In the genomic region with DNA sequence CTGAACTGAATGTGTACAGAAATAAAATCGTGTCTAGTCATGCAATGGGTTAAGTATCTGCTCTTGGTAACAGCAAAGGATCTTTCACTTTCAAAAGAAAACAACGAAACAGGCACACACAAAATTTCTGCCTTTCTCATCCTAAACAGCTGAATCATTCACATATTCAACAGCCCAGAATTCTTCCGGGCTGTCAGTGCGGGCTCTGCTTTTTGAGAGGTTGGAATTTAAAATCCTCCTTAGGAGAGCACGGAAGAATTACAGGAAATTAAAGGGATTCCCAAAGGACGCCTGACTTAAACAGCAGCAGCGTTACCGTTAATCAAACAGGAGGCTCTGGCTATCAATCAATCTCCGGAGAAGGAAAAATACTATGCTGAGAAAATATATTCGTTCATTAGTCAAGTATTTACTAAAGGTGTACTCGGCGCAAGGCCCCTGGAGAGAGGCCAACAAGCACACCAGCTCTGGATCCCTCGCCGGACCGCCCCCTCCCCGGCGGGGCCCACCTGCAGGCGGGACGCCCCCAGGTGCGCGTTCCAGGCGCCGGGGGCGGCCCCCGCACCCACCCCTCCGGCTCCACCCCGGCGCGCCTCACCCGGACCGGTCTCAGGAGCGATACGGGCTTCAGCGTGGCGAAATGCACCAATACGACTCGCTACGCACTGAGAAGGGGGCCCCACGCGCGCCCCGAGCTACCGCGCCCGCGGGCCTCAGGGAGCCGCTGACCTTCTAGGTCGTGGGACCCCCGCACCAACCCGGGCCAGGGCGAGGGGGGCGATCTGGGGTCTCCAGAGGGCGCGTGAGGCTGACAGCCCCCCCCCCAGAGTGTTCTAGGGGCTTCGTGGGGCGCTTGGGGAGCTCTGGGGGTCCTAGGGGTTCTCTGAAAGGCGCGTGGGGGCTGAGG, we compare ENCODE assay signal across 8 cellular contexts. TPM values are rescaled to one million over a fixed set of nuclear protein-coding genes. Genes with fewer than 3 reads are reported as not detected.
A peak's percentile ranks its signal among the peaks of the same experiment; 100 is the strongest.
DNase-seq lines count a peak whose midpoint lies in the region; ATAC-seq and TF ChIP-seq lines count a peak whose summit lies in the region.

No MANE protein-coding gene starts in this region.

- DNase-seq in ELF-1 (ENCODE audit: low read depth, low spot score) (peak; percentile 16), HFFc6 (peak; percentile 71), OCI-LY7 (ENCODE audit: low spot score) (peak; percentile 45), fibroblast of mammary gland (ENCODE audit: low read depth) (peak; percentile 76)
- peak; percentile 31 for DNase-seq in activated T-helper 1 cell treated with anti-CD3 and anti-CD28 coated beads, Interleukin-12 subunit alpha, Interleukin-12 subunit beta, Interleukin-2, Interleukin-4 antibody, amounts not matched to agents 30 ng/mL and 10 ng/mL and 1 ng/mL, durations not matched to agents 14 hours and 24 hours and 36 hours (ENCODE audit: low spot score)

- POLR2A ChIA-PET in OCI-LY7 (lab: Charles Lee), result interaction anchor here (0.7 to 1.7 kb wide), 5 partner anchors 14 to 70 kb away, joined by 3 to 8 read pairs (median 6); a partner anchor contains a TSS

- peak overlapping the region; percentile 100 for H3K4me3 ChIP-seq in OCI-LY7 (ENCODE audit: low read depth, low read length, poor library complexity, severe bottlenecking)
- H3K4me3 ChIP-seq in fibroblast of mammary gland (ENCODE audit: control insufficient read depth, low read depth, low read length), result peak overlapping the region; percentile 85
- peak overlapping the region; percentile 87 for H3K4me3 ChIP-seq in thymus (ENCODE audit: low read length)

- H3K9me3 Mint-ChIP-seq in HFFc6 (no peaks in the 10 kb centered on the region), nephron (no peaks in the 10 kb centered on the region)
- H3K9me3 Mint-ChIP-seq in activated T-helper 1 cell treated with anti-CD3 and anti-CD28 coated beads, Interleukin-12 subunit alpha, Interleukin-12 subunit beta, Interleukin-2, Interleukin-4 antibody, amounts not matched to agents 30 ng/mL and 10 ng/mL and 1 ng/mL, durations not matched to agents 14 hours and 24 hours and 36 hours, result no peaks in the 10 kb centered on the region

- H3K27me3 ChIP-seq in thymus (ENCODE audit: control insufficient read depth, insufficient read depth), result no peaks in the 10 kb centered on the region

- H3K4me1 Mint-ChIP-seq in HFFc6 (ENCODE audit: low read depth) (peaks cover 32% of the 10 kb centered on the region), nephron (peaks cover 46% of the 10 kb centered on the region)
- peaks cover 57% of the 10 kb centered on the region for H3K4me1 Mint-ChIP-seq in activated T-helper 1 cell treated with anti-CD3 and anti-CD28 coated beads, Interleukin-12 subunit alpha, Interleukin-12 subunit beta, Interleukin-2, Interleukin-4 antibody, amounts not matched to agents 30 ng/mL and 10 ng/mL and 1 ng/mL, durations not matched to agents 14 hours and 24 hours and 36 hours (ENCODE audit: low read depth)

- peak overlapping the region; percentile 34 for H3K27ac ChIP-seq in OCI-LY7 (ENCODE audit: low read depth, low read length, poor library complexity, severe bottlenecking)
- H3K27ac ChIP-seq in thymus (ENCODE audit: low read depth), result peak overlapping the region; percentile 82

- peaks cover 16% of the 10 kb centered on the region; the same call in 1 of the 2 replicates for H4K20me1 ChIP-seq in OCI-LY7 (ENCODE audit: insufficient read depth, low read length)

- H3K4me3 Mint-ChIP-seq in HFFc6 (peak overlapping the region; percentile 94), nephron (peak overlapping the region; percentile 87 to 94 (median 91))
- peak overlapping the region; percentile 97 for H3K4me3 Mint-ChIP-seq in activated T-helper 1 cell treated with anti-CD3 and anti-CD28 coated beads, Interleukin-12 subunit alpha, Interleukin-12 subunit beta, Interleukin-2, Interleukin-4 antibody, amounts not matched to agents 30 ng/mL and 10 ng/mL and 1 ng/mL, durations not matched to agents 14 hours and 24 hours and 36 hours

- H3K4me2 ChIP-seq in OCI-LY7 (ENCODE audit: low read length), result peak overlapping the region; percentile 68

- H2AFZ ChIP-seq in OCI-LY7 (ENCODE audit: low read length), result peak overlapping the region; percentile 98; the same call in 1 of the 2 replicates

- H3K9me3 ChIP-seq in OCI-LY7 (ENCODE audit: low read length) (no peaks in the 10 kb centered on the region), thymus (ENCODE audit: control insufficient read depth) (no peaks in the 10 kb centered on the region)

- H3K27me3 Mint-ChIP-seq in HFFc6 (ENCODE audit: insufficient read depth) (peaks cover 11% of the 10 kb centered on the region), nephron (ENCODE audit: low read depth) (no peaks in the 10 kb centered on the region)
- H3K27me3 Mint-ChIP-seq in activated T-helper 1 cell treated with anti-CD3 and anti-CD28 coated beads, Interleukin-12 subunit alpha, Interleukin-12 subunit beta, Interleukin-2, Interleukin-4 antibody, amounts not matched to agents 30 ng/mL and 10 ng/mL and 1 ng/mL, durations not matched to agents 14 hours and 24 hours and 36 hours (ENCODE audit: insufficient read depth), result no peaks in the 10 kb centered on the region

- H3K9me2 ChIP-seq in OCI-LY7 (ENCODE audit: insufficient read depth, low read length), result no peaks in the 10 kb centered on the region

- H3K36me3 Mint-ChIP-seq in HFFc6 (ENCODE audit: low read depth) (no peaks in the 10 kb centered on the region), nephron (ENCODE audit: low read depth) (no peaks in the 10 kb centered on the region)
- H3K36me3 Mint-ChIP-seq in activated T-helper 1 cell treated with anti-CD3 and anti-CD28 coated beads, Interleukin-12 subunit alpha, Interleukin-12 subunit beta, Interleukin-2, Interleukin-4 antibody, amounts not matched to agents 30 ng/mL and 10 ng/mL and 1 ng/mL, durations not matched to agents 14 hours and 24 hours and 36 hours (ENCODE audit: low read depth), result peaks cover 4% of the 10 kb centered on the region

- peaks cover 39% of the 10 kb centered on the region; the same call in 1 of the 2 replicates for H3K79me2 ChIP-seq in OCI-LY7 (ENCODE audit: insufficient read depth, low read depth, low read length)

- intact Hi-C loops in OCI-LY7 (cut with micrococcal nuclease; ENCODE audit: unreplicated experiment), result loop anchor here (5.0 kb wide), 1 partner anchor 58 kb away; a partner anchor contains a TSS
- intact Hi-C loops in activated T-helper 1 cell treated with anti-CD3 and anti-CD28 coated beads, Interleukin-12 subunit alpha, Interleukin-12 subunit beta, Interleukin-2, Interleukin-4 antibody, amounts not matched to agents 30 ng/mL and 10 ng/mL and 1 ng/mL, durations not matched to agents 14 hours and 24 hours and 36 hours (cut with micrococcal nuclease), result loop anchor here (1.0 to 5.0 kb wide), 3 partner anchors 12 to 1987 kb away; a partner anchor contains a TSS

- H3K36me3 ChIP-seq in OCI-LY7 (ENCODE audit: insufficient read depth, low read length) (no peaks in the 10 kb centered on the region; the same call in 1 of the 2 replicates), thymus (ENCODE audit: control insufficient read depth, insufficient read depth) (no peaks in the 10 kb centered on the region)

- peaks cover 19% of the 10 kb centered on the region for H3K4me1 ChIP-seq in OCI-LY7 (ENCODE audit: insufficient read depth, low read length, poor library complexity, severe bottlenecking)
- peaks cover 3% of the 10 kb centered on the region for H3K4me1 ChIP-seq in thymus (ENCODE audit: control insufficient read depth, insufficient read depth, low read length)

- no peak for TF ChIP-seq CTCF in HFFc6 (IDR thresholded peaks at IDR 0.05)
- no peak for TF ChIP-seq CTCF in OCI-LY7 (conservative IDR thresholded peaks at IDR 0.05; ENCODE audit: low read length)
- TF ChIP-seq CTCF in fibroblast of mammary gland (conservative IDR thresholded peaks at IDR 0.05; ENCODE audit: control insufficient read depth, insufficient read depth, low read depth, low read length), result no peak
- no peak for TF ChIP-seq CTCF in nephron (IDR thresholded peaks at IDR 0.05; ENCODE audit: unreplicated experiment in 3 of 3)

- WGBS in thymus, result under 1% methylated on average over 58 of the region's 58 CpGs

- CTCF ChIA-PET in OCI-LY7 (lab: Charles Lee; ENCODE audit: unreplicated experiment), result interaction anchor here (1.2 kb wide), 1 partner anchor 29 kb away, joined by 4 read pairs; no protein-coding TSS in a partner anchor

- ATAC-seq in HG03025 (IDR thresholded peaks at IDR 0.05; ENCODE audit: low FRiP score, unreplicated experiment), result no peak

- no TSS peak for BruUV-seq in OCI-LY7 (replicated peaks; lab: Mats Ljungman, UMichigan)

- H3K27ac Mint-ChIP-seq in HFFc6 (peak overlapping the region; percentile 96), nephron (peak overlapping the region; percentile 72 to 90 (median 73))
- peak overlapping the region; percentile 81 for H3K27ac Mint-ChIP-seq in activated T-helper 1 cell treated with anti-CD3 and anti-CD28 coated beads, Interleukin-12 subunit alpha, Interleukin-12 subunit beta, Interleukin-2, Interleukin-4 antibody, amounts not matched to agents 30 ng/mL and 10 ng/mL and 1 ng/mL, durations not matched to agents 14 hours and 24 hours and 36 hours

RNA-seq across cellular contexts. Expression of a gene that starts 1.0 kb away (rescaled TPM):
- total RNA-seq in HFFc6 (2021; fragmentation: NEBNext Ultra II Directional; extraction: Animal tissue kit (Norgen Biotek cat#: 25700)), result 1 to 10 TPM; 4.1 to 5.9 (median 5.0) TPM
- total RNA-seq in OCI-LY7 (2014; rRNA removed; shearing (Covaris generic)), result 9.3 and 12.5 TPM in 2 replicates
- total RNA-seq in OCI-LY7 (2022), result 11.4 and 12.1 TPM in 2 replicates
- 14.0 and 15.5 TPM in 2 replicates for total RNA-seq in activated T-helper 1 cell treated with anti-CD3 and anti-CD28 coated beads, Interleukin-12 subunit alpha, Interleukin-12 subunit beta, Interleukin-2, Interleukin-4 antibody, amounts not matched to agents 30 ng/mL and 10 ng/mL and 1 ng/mL, durations not matched to agents 14 hours and 24 hours and 36 hours
- 8.8 TPM for polyA plus RNA-seq in thymus

RNA-seq across cellular contexts. Expression of a gene that starts 19.2 kb away (rescaled TPM):
- total RNA-seq in HFFc6 (2021; fragmentation: NEBNext Ultra II Directional; extraction: Animal tissue kit (Norgen Biotek cat#: 25700)), result not detected
- not detected in 2 replicates for total RNA-seq in OCI-LY7 (2014; rRNA removed; shearing (Covaris generic))
- not detected in 2 replicates for total RNA-seq in OCI-LY7 (2022)
- total RNA-seq in activated T-helper 1 cell treated with anti-CD3 and anti-CD28 coated beads, Interleukin-12 subunit alpha, Interleukin-12 subunit beta, Interleukin-2, Interleukin-4 antibody, amounts not matched to agents 30 ng/mL and 10 ng/mL and 1 ng/mL, durations not matched to agents 14 hours and 24 hours and 36 hours, result not detected in 2 replicates
- polyA plus RNA-seq in thymus, result 0.11 TPM

RNA-seq across cellular contexts. Expression of a gene that starts 32.4 kb away (rescaled TPM):
- total RNA-seq in HFFc6 (2021; fragmentation: NEBNext Ultra II Directional; extraction: Animal tissue kit (Norgen Biotek cat#: 25700)), result not detected
- total RNA-seq in OCI-LY7 (2014; rRNA removed; shearing (Covaris generic)), result not detected in 2 replicates
- total RNA-seq in OCI-LY7 (2022), result not detected in 2 replicates
- not detected in 2 replicates for total RNA-seq in activated T-helper 1 cell treated with anti-CD3 and anti-CD28 coated beads, Interleukin-12 subunit alpha, Interleukin-12 subunit beta, Interleukin-2, Interleukin-4 antibody, amounts not matched to agents 30 ng/mL and 10 ng/mL and 1 ng/mL, durations not matched to agents 14 hours and 24 hours and 36 hours
- 0.32 TPM for polyA plus RNA-seq in thymus

RNA-seq across cellular contexts. Expression of a gene that starts 58.3 kb away (rescaled TPM):
- total RNA-seq in HFFc6 (2021; fragmentation: NEBNext Ultra II Directional; extraction: Animal tissue kit (Norgen Biotek cat#: 25700)), result 10 to 100 TPM; 10.5 to 15.9 (median 13.6) TPM
- total RNA-seq in OCI-LY7 (2014; rRNA removed; shearing (Covaris generic)), result 9.3 and 17.7 TPM in 2 replicates
- total RNA-seq in OCI-LY7 (2022), result 17.1 and 20.1 TPM in 2 replicates
- 10.6 and 12.6 TPM in 2 replicates for total RNA-seq in activated T-helper 1 cell treated with anti-CD3 and anti-CD28 coated beads, Interleukin-12 subunit alpha, Interleukin-12 subunit beta, Interleukin-2, Interleukin-4 antibody, amounts not matched to agents 30 ng/mL and 10 ng/mL and 1 ng/mL, durations not matched to agents 14 hours and 24 hours and 36 hours
- 8.5 TPM for polyA plus RNA-seq in thymus

Comparison
In these comparisons a context has a peak if more than half of its experiments do, and no peak if none do; other contexts are left out.
1. DNase-seq: peak in every context shown above with its lines; median percentile 76 in fibroblast of mammary gland; 71 in HFFc6; 45 in OCI-LY7; 31 in activated T-helper 1 cell treated with anti-CD3 and anti-CD28 coated beads, Interleukin-12 subunit alpha, Interleukin-12 subunit beta, Interleukin-2, Interleukin-4 antibody, amounts not matched to agents 30 ng/mL and 10 ng/mL and 1 ng/mL, durations not matched to agents 14 hours and 24 hours and 36 hours; 16 in ELF-1.